Comparison of ENCODE assay signal across 12 cellular contexts in genomic region chr19:49857834-49858590, GRCh38. TPM values are rescaled to one million over a fixed set of nuclear protein-coding genes. Genes with fewer than 3 reads are reported as not detected.
A peak's percentile ranks its signal among the peaks of the same experiment; 100 is the strongest.
DNase-seq lines count a peak whose midpoint lies in the region; ATAC-seq and TF ChIP-seq lines count a peak whose summit lies in the region.
"Had no signal": no experiment of that assay in that cellular context is flagged by ENCODE, and none has a peak within 500 bp of the region (broad histone marks: within the 10 kb centered on the region; RNA-seq: fewer than 3 reads in every experiment).

No MANE protein-coding gene starts in this region.

- H3K79me2 ChIP-seq in Karpas-422 (ENCODE audit: low read length): peaks cover 15% of the 10 kb centered on the region

- H3K27ac ChIP-seq in Karpas-422 (ENCODE audit: low read length): no peak overlapping the region
- peak overlapping the region; percentile 8 for H3K27ac ChIP-seq in ectodermal cell (ENCODE audit: insufficient read depth, low read depth, low read length, poor library complexity, severe bottlenecking)
- peak overlapping the region; percentile 5 to 57 (median 50) for H3K27ac ChIP-seq in gastrocnemius medialis
- H3K27ac ChIP-seq in lower lobe of right lung: no peak overlapping the region

- in situ Hi-C loops in GM18951 (cut with MboI; ENCODE audit: low sequenced_read_pairs, unreplicated experiment) (no loop called here), gastrocnemius medialis (cut with MboI; ENCODE audit: low sequenced_read_pairs in 4 of 4) (no loop called here)

- peak; percentile 69 for DNase-seq in Karpas-422
- no peak for DNase-seq in gastrocnemius medialis
- no peak for DNase-seq in hippocampal formation (lab: John Stamatoyannopoulos, UW)
- DNase-seq in activated effector memory CD4-positive, alpha-beta T cell treated with anti-CD3 and anti-CD28 coated beads, Interleukin-2, amount 50 U/mL, for 16 hours: no peak
- DNase-seq in lower lobe of right lung: no peak
- DNase-seq: activated CD8-positive, alpha-beta memory T cell treated with anti-CD3 and anti-CD28 coated beads for 24 hours; activated naive CD4-positive, alpha-beta T cell treated with anti-CD3 and anti-CD28 coated beads, Interleukin-2, amount 10 ng/mL, durations not matched to agents 7 days and 5 days; CD4-positive, CD25-positive, alpha-beta regulatory T cell; NCI-H2029 treated with DMSO at 0.1 percent for 48 hours had no signal

- H3K9me3 ChIP-seq in Karpas-422 (ENCODE audit: low read length) (no peaks in the 10 kb centered on the region), ectodermal cell (ENCODE audit: control insufficient read depth, low read length) (no peaks in the 10 kb centered on the region), gastrocnemius medialis (no peaks in the 10 kb centered on the region), lower lobe of right lung (no peaks in the 10 kb centered on the region)

- H2AFZ ChIP-seq in Karpas-422 (ENCODE audit: low read length): no peak overlapping the region

- WGBS in ectodermal cell, 2 experiments: 95% methylated on average over 26 of the region's 26 CpGs

- H3K9me2 ChIP-seq in Karpas-422 (replicated peaks; ENCODE audit: insufficient read depth, low read length): no peaks in the 10 kb centered on the region

- H3K4me3 ChIP-seq in Karpas-422 (ENCODE audit: low read length): no peak overlapping the region
- H3K4me3 ChIP-seq in ectodermal cell (ENCODE audit: insufficient read depth, low read depth, low read length): no peak overlapping the region
- no peak overlapping the region for H3K4me3 ChIP-seq in gastrocnemius medialis
- no peak overlapping the region for H3K4me3 ChIP-seq in lower lobe of right lung

- peak; percentile 39 for TF ChIP-seq POLR2A in GM18951 (IDR thresholded peaks at IDR 0.05; ENCODE audit: extremely low read depth, insufficient read depth, insufficient read length)
- no peak for TF ChIP-seq POLR2A in gastrocnemius medialis (IDR thresholded peaks at IDR 0.05)

- no peak overlapping the region for H3K4me2 ChIP-seq in Karpas-422 (ENCODE audit: low read depth, low read length, poor library complexity, severe bottlenecking)

- H4K20me1 ChIP-seq in Karpas-422 (ENCODE audit: insufficient read depth, low read depth, low read length): peaks cover 41% of the 10 kb centered on the region

- H3K27me3 ChIP-seq in Karpas-422 (ENCODE audit: low read length): no peaks in the 10 kb centered on the region
- no peaks in the 10 kb centered on the region for H3K27me3 ChIP-seq in ectodermal cell (ENCODE audit: control insufficient read depth, insufficient read depth, low read length, poor library complexity, severe bottlenecking)
- no peaks in the 10 kb centered on the region for H3K27me3 ChIP-seq in gastrocnemius medialis
- H3K27me3 ChIP-seq in lower lobe of right lung (ENCODE audit: low read depth): no peaks in the 10 kb centered on the region

- H3K36me3 ChIP-seq in Karpas-422 (ENCODE audit: insufficient read depth, low read length) (peaks cover 30% of the 10 kb centered on the region; the same call in 1 of the 2 replicates), ectodermal cell (ENCODE audit: control insufficient read depth, insufficient read depth, low read length) (peaks cover 62% of the 10 kb centered on the region), gastrocnemius medialis (peaks cover 0 to 57% of the 10 kb centered on the region in 2 donors), lower lobe of right lung (peaks cover 78% of the 10 kb centered on the region)

- peaks cover 9% of the 10 kb centered on the region for H3K4me1 ChIP-seq in Karpas-422 (ENCODE audit: low read length)
- peaks cover 11% of the 10 kb centered on the region for H3K4me1 ChIP-seq in ectodermal cell (ENCODE audit: control insufficient read depth, insufficient read depth, low read length)
- peaks cover 3 to 11% of the 10 kb centered on the region in 2 donors for H3K4me1 ChIP-seq in gastrocnemius medialis
- peaks cover 10% of the 10 kb centered on the region for H3K4me1 ChIP-seq in lower lobe of right lung

- H3K9ac ChIP-seq in Karpas-422 (ENCODE audit: low read length): no peak overlapping the region

- ATAC-seq in gastrocnemius medialis (no peak), lower lobe of right lung (no peak), HG02571 (IDR thresholded peaks at IDR 0.05; ENCODE audit: unreplicated experiment) (no peak)

- intact Hi-C loops in gastrocnemius medialis (cut with DNase I; ENCODE audit: low total_unique reads) (no loop called here), lower lobe of right lung (cut with DNase I) (no loop called here)

- no peak for TF ChIP-seq CTCF in gastrocnemius medialis (IDR thresholded peaks at IDR 0.05 in 4 of 5, conservative IDR thresholded peaks at IDR 0.05 in 1 of 5)
- no peak for TF ChIP-seq CTCF in lower lobe of right lung (IDR thresholded peaks at IDR 0.05)

RNA-seq across cellular contexts. Expression of gene PTOV1, which starts 7.1 kb away (rescaled TPM):
- total RNA-seq in Karpas-422 (2014; rRNA removed; shearing (Covaris generic); ENCODE audit: low replicate concordance): 67.8 and 114 TPM in 2 replicates
- polyA plus RNA-seq in ectodermal cell (2013, experiment 1 of 4): 404 TPM
- 396 TPM for polyA plus RNA-seq in ectodermal cell (2013, experiment 2 of 4)
- 337 TPM for polyA plus RNA-seq in ectodermal cell (2013, experiment 3 of 4)
- polyA plus RNA-seq in ectodermal cell (2013, experiment 4 of 4): 359 TPM
- total RNA-seq in gastrocnemius medialis (10 to 100 TPM; 77.6 to 88.2 (median 87.0) TPM), lower lobe of right lung (124 TPM)

RNA-seq across cellular contexts. Expression of gene PNKP, which starts 9.4 kb away (rescaled TPM):
- 49.4 and 101 TPM in 2 replicates for total RNA-seq in Karpas-422 (2014; rRNA removed; shearing (Covaris generic); ENCODE audit: low replicate concordance)
- polyA plus RNA-seq in ectodermal cell (2013, experiment 1 of 4): 90.3 TPM
- 80.0 TPM for polyA plus RNA-seq in ectodermal cell (2013, experiment 2 of 4)
- polyA plus RNA-seq in ectodermal cell (2013, experiment 3 of 4): 69.7 TPM
- polyA plus RNA-seq in ectodermal cell (2013, experiment 4 of 4): 72.5 TPM
- total RNA-seq in gastrocnemius medialis: 10 to 100 TPM; 14.9 to 43.4 (median 21.1) TPM
- 78.0 TPM for total RNA-seq in lower lobe of right lung

RNA-seq across cellular contexts. Expression of gene AKT1S1, which starts 19.1 kb away (rescaled TPM):
- total RNA-seq in Karpas-422 (2014; rRNA removed; shearing (Covaris generic); ENCODE audit: low replicate concordance): 8.2 and 8.9 TPM in 2 replicates
- polyA plus RNA-seq in ectodermal cell (2013, experiment 1 of 4): 63.7 TPM
- 55.4 TPM for polyA plus RNA-seq in ectodermal cell (2013, experiment 2 of 4)
- 42.5 TPM for polyA plus RNA-seq in ectodermal cell (2013, experiment 3 of 4)
- 45.5 TPM for polyA plus RNA-seq in ectodermal cell (2013, experiment 4 of 4)
- total RNA-seq in gastrocnemius medialis (10 to 100 TPM; 23.8 to 56.8 (median 43.4) TPM), lower lobe of right lung (29.7 TPM)

RNA-seq across cellular contexts. Expression of gene TBC1D17, which starts 19.5 kb away (rescaled TPM):
- total RNA-seq in Karpas-422 (2014; rRNA removed; shearing (Covaris generic); ENCODE audit: low replicate concordance): 13.6 and 17.8 TPM in 2 replicates
- 45.7 TPM for polyA plus RNA-seq in ectodermal cell (2013, experiment 1 of 4)
- 42.6 TPM for polyA plus RNA-seq in ectodermal cell (2013, experiment 2 of 4)
- 37.5 TPM for polyA plus RNA-seq in ectodermal cell (2013, experiment 3 of 4)
- 41.5 TPM for polyA plus RNA-seq in ectodermal cell (2013, experiment 4 of 4)
- 10 to 100 TPM; 48.7 to 84.3 (median 66.4) TPM for total RNA-seq in gastrocnemius medialis
- 53.1 TPM for total RNA-seq in lower lobe of right lung

RNA-seq across cellular contexts. Expression of gene IL4I1, which starts 38.7 kb away (rescaled TPM):
- not detected in 2 replicates for total RNA-seq in Karpas-422 (2014; rRNA removed; shearing (Covaris generic); ENCODE audit: low replicate concordance)
- 1.3 TPM for polyA plus RNA-seq in ectodermal cell (2013, experiment 1 of 4)
- polyA plus RNA-seq in ectodermal cell (2013, experiment 2 of 4): 0.62 TPM
- polyA plus RNA-seq in ectodermal cell (2013, experiment 3 of 4): 0.43 TPM
- 0.61 TPM for polyA plus RNA-seq in ectodermal cell (2013, experiment 4 of 4)
- total RNA-seq in gastrocnemius medialis (1 to 10 TPM in 1 of 4 donors, under 1 TPM in 1, not detected in 2; 0.15 to 1.1 TPM), lower lobe of right lung (1.6 TPM)

Comparison
In these comparisons a context has a peak if more than half of its experiments do, and no peak if none do; other contexts are left out.
1. H3K27ac ChIP-seq: peak in ectodermal cell (single experiment) and gastrocnemius medialis (4 of 4); none in Karpas-422 (single experiment) and lower lobe of right lung (single experiment).